Comparison of ENCODE assay signal across 8 cellular contexts in the genomic region with DNA sequence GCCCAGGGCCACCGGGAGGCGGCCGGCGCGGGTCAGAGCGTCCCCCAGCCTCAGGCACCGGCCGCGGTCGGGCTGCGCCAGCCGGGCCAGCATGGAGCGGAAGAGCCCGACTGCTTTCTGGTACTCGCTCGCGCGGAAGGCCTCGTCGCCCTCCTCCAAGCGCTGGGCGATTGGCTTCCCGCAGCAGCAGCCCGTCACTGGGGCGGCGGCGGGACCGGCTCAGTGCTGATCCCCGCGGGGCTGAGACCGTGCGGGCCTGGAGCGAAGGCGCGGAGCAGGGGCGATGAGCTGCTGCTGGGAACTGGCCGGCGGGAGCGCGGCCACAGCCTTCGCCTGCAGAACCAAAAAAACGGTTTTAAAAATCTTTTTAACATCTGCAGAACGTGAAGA.
A peak's percentile ranks its signal among the peaks of the same experiment; 100 is the strongest.
DNase-seq lines count a peak whose midpoint lies in the region; ATAC-seq, FAIRE-seq and TF ChIP-seq lines count a peak whose summit lies in the region.
"Not testable (repeated sequence)": the region's sequence is repeated elsewhere in the genome, so short reads cannot be mapped to it uniquely, and the experiment has no call there.

No MANE protein-coding gene starts in this region.

- peak overlapping the region; percentile 50 for H3K4me3 Mint-ChIP-seq in activated CD4-positive, alpha-beta T cell treated with anti-CD3 and anti-CD28 coated beads, Interleukin-2, amount 10 ng/mL, durations not matched to agents 7 days and 5 days

- not testable (repeated sequence) for H3K27me3 Mint-ChIP-seq in activated CD4-positive, alpha-beta T cell treated with anti-CD3 and anti-CD28 coated beads, Interleukin-2, amount 10 ng/mL, durations not matched to agents 7 days and 5 days

- H3K4me1 ChIP-seq in ACC112 (ENCODE audit: control insufficient read depth, insufficient read depth, low read length, unreplicated experiment); right atrium auricular region; pancreas: not testable (repeated sequence)

- H3K36me3 ChIP-seq in ACC112 (ENCODE audit: insufficient read depth, low read length); MG63; right atrium auricular region; pancreas: not testable (repeated sequence)

- CTCF ChIA-PET in activated CD4-positive, alpha-beta T cell treated with anti-CD3 and anti-CD28 coated beads, Interleukin-2, amount 10 ng/mL, durations not matched to agents 7 days and 5 days (lab: Charles Lee): not testable (repeated sequence)

- H3K27ac ChIP-seq in ACC112 (ENCODE audit: low read depth, low read length): not testable (repeated sequence)
- H3K27ac ChIP-seq in right atrium auricular region: peak overlapping the region; percentile 61 to 73
- peak overlapping the region; percentile 28 to 77 (median 63) for H3K27ac ChIP-seq in pancreas

- H3K36me3 Mint-ChIP-seq in activated CD4-positive, alpha-beta T cell treated with anti-CD3 and anti-CD28 coated beads, Interleukin-2, amount 10 ng/mL, durations not matched to agents 7 days and 5 days (ENCODE audit: low read depth): not testable (repeated sequence)

- not testable (repeated sequence) for H3K79me2 ChIP-seq in ACC112 (ENCODE audit: control insufficient read depth, insufficient read depth, low read length, unreplicated experiment)

- not testable (repeated sequence) for H2AFZ ChIP-seq in ACC112 (ENCODE audit: low read length, unreplicated experiment)

- not testable (repeated sequence) for DNase-seq in MG63; right atrium auricular region (ENCODE audit: low spot score)
- DNase-seq in activated CD4-positive, alpha-beta T cell treated with anti-CD3 and anti-CD28 coated beads, Interleukin-2, amount 10 ng/mL, durations not matched to agents 7 days and 5 days: peak; percentile 24
- DNase-seq in activated naive CD4-positive, alpha-beta T cell treated with Interleukin-2 at 50 U/mL for 16 hours: peak; percentile 12
- DNase-seq in cerebellar cortex (ENCODE audit: low spot score) (peak; percentile 8), pancreas (peak in 3 of 6 donors; percentile 26 to 70 (median 49))
- DNase-seq in stimulated activated CD8-positive, alpha-beta memory T cell treated with anti-CD3 and anti-CD28 coated beads, Interleukin-4, amount 100 ng/mL, for 24 hours (ENCODE audit: low read depth): peak; percentile 11

- not testable (repeated sequence) for H3K9me3 ChIP-seq in MG63, right atrium auricular region, pancreas

- intact Hi-C loops in pancreas (cut with DNase I): not testable (repeated sequence)

- H3K4me3 ChIP-seq in ACC112 (ENCODE audit: low read depth, low read length) (peak overlapping the region; percentile 72), MG63 (peak overlapping the region; percentile 29), right atrium auricular region (peak overlapping the region; percentile 35 to 56), pancreas (peak overlapping the region in 2 of 4 donors; percentile 40 to 43)

- WGBS in pancreas, 2 donors: 0 to 1% methylated on average over 25 to 30 of the region's 43 CpGs

- POLR2A ChIA-PET in activated CD4-positive, alpha-beta T cell treated with anti-CD3 and anti-CD28 coated beads, Interleukin-2, amount 10 ng/mL, durations not matched to agents 7 days and 5 days (lab: Charles Lee): not testable (repeated sequence)

- TF ChIP-seq CTCF in right atrium auricular region (IDR thresholded peaks at IDR 0.05); pancreas (IDR thresholded peaks at IDR 0.05): not testable (repeated sequence)

- H3K4me1 Mint-ChIP-seq in activated CD4-positive, alpha-beta T cell treated with anti-CD3 and anti-CD28 coated beads, Interleukin-2, amount 10 ng/mL, durations not matched to agents 7 days and 5 days: not testable (repeated sequence)

- peak in 1 of 4 donors; percentile 36 for ATAC-seq in pancreas

- not testable (repeated sequence) for FAIRE-seq in pancreas (lab: Jason Lieb, UNC)

- not testable (repeated sequence) for H3K27me3 ChIP-seq in ACC112 (ENCODE audit: insufficient read depth, low read length); MG63; right atrium auricular region; pancreas

- not testable (repeated sequence) for H3K27ac Mint-ChIP-seq in activated CD4-positive, alpha-beta T cell treated with anti-CD3 and anti-CD28 coated beads, Interleukin-2, amount 10 ng/mL, durations not matched to agents 7 days and 5 days

- H3K9me3 Mint-ChIP-seq in activated CD4-positive, alpha-beta T cell treated with anti-CD3 and anti-CD28 coated beads, Interleukin-2, amount 10 ng/mL, durations not matched to agents 7 days and 5 days: not testable (repeated sequence)
